ENCODE assay signal across 8 cellular contexts in genomic region chr10:78047314-78047891, GRCh38.
A peak's percentile ranks its signal among the peaks of the same experiment; 100 is the strongest.
DNase-seq lines count a peak whose midpoint lies in the region; ATAC-seq lines count a peak whose summit lies in the region.

No MANE protein-coding gene starts in this region.

- H3K36me3 Mint-ChIP-seq in central memory CD8-positive, alpha-beta T cell (ENCODE audit: insufficient read depth): peaks cover 7% of the 10 kb centered on the region

- no peak overlapping the region for H3K27ac Mint-ChIP-seq in central memory CD8-positive, alpha-beta T cell (ENCODE audit: low read depth)

- no peaks in the 10 kb centered on the region for H3K9me3 Mint-ChIP-seq in central memory CD8-positive, alpha-beta T cell

- no peak overlapping the region for H3K4me3 Mint-ChIP-seq in central memory CD8-positive, alpha-beta T cell

- no peaks in the 10 kb centered on the region for H3K27me3 Mint-ChIP-seq in central memory CD8-positive, alpha-beta T cell

- ATAC-seq in HG02973 (IDR thresholded peaks at IDR 0.05; ENCODE audit: unreplicated experiment) (peak; percentile 57), HG03442 (IDR thresholded peaks at IDR 0.05; ENCODE audit: unreplicated experiment) (no peak)
- peak; percentile 75 for ATAC-seq in central memory CD8-positive, alpha-beta T cell (replicated peaks; ENCODE audit: extremely low read depth, poor library complexity, severe bottlenecking)

- peaks cover 18% of the 10 kb centered on the region for H3K4me1 Mint-ChIP-seq in central memory CD8-positive, alpha-beta T cell

- DNase-seq in GM04504 (ENCODE audit: low read depth): peak; percentile 67
- peak; percentile 50 for DNase-seq in NCI-H226
- DNase-seq in activated CD4-positive, alpha-beta T cell treated with anti-CD3 and anti-CD28 coated beads for 1 hour: peak; percentile 73
- DNase-seq in central memory CD8-positive, alpha-beta T cell (ENCODE audit: low spot score in 2 of 2): peak; percentile 67 to 74
- peak; percentile 96 for DNase-seq in left kidney (ENCODE audit: low read depth, low spot score)
- peak; percentile 86 for DNase-seq in stimulated activated CD4-positive, alpha-beta T cell treated with anti-CD3 and anti-CD28 coated beads, Interleukin-4, amount 100 ng/mL, for 24 hours
